ENCODE assay signal across 8 cellular contexts in genomic region chr7:142412551-142413193, GRCh38.
A peak's percentile ranks its signal among the peaks of the same experiment; 100 is the strongest.
DNase-seq lines count a peak whose midpoint lies in the region; ATAC-seq and TF ChIP-seq lines count a peak whose summit lies in the region.

No MANE protein-coding gene starts in this region.

- H3K4me1 ChIP-seq in Caco-2 (no peaks in the 10 kb centered on the region), mammary epithelial cell (ENCODE audit: insufficient read depth, low read length) (peaks cover 17% of the 10 kb centered on the region)

- peak overlapping the region; percentile 82 for H2AFZ ChIP-seq in mammary epithelial cell (ENCODE audit: low read depth, low read length)

- ATAC-seq in GM19025 (IDR thresholded peaks at IDR 0.05; ENCODE audit: low read depth, unreplicated experiment) (peak; percentile 66), HG03097 (IDR thresholded peaks at IDR 0.05; ENCODE audit: low FRiP score, unreplicated experiment) (peak; percentile 60)

- TF ChIP-seq CTCF in Caco-2 (IDR thresholded peaks at IDR 0.05; ENCODE audit: insufficient read depth in 1 of 2, low read depth in 1 of 2, low read length in 1 of 2, severe bottlenecking in 1 of 2, unreplicated experiment in 1 of 2) (peak; percentile 62 to 63), mammary epithelial cell (conservative IDR thresholded peaks at IDR 0.05 in 1 of 2, IDR thresholded peaks at IDR 0.05 in 1 of 2; ENCODE audit: extremely low read depth in 1 of 2, insufficient read depth in 1 of 2, low read depth in 1 of 2, low read length in 2 of 2) (peak; percentile 75 to 89)

- no peak overlapping the region for H3K27ac Mint-ChIP-seq in Caco-2 (ENCODE audit: unreplicated experiment)

- H3K9me3 Mint-ChIP-seq in Caco-2 (ENCODE audit: unreplicated experiment) = no peaks in the 10 kb centered on the region

- dilution Hi-C loops in mammary epithelial cell (cut with HindIII; ENCODE audit: low sequenced_read_pairs) = no loop called here

- H3K36me3 Mint-ChIP-seq in Caco-2 (ENCODE audit: insufficient read depth, unreplicated experiment) = no peaks in the 10 kb centered on the region

- CTCF ChIA-PET in Caco-2 (lab: Charles Lee) (no interaction called here), mammary epithelial cell (lab: Charles Lee; ENCODE audit: low non-redundant PET) (interaction anchor here (0.7 kb wide), 2 partner anchors 24 to 48 kb away, joined by 3 to 4 read pairs; no protein-coding TSS in a partner anchor)

- peak overlapping the region; percentile 31 for H3K9ac ChIP-seq in mammary epithelial cell (ENCODE audit: insufficient read depth, low read length)

- H3K4me3 ChIP-seq in Caco-2 (ENCODE audit: low read depth, low read length) = no peak overlapping the region
- no peak overlapping the region for H3K4me3 ChIP-seq in mammary epithelial cell (replicated peaks in 1 of 3; ENCODE audit: insufficient read depth in 1 of 3, low read depth in 2 of 3, low read length in 3 of 3)

- POLR2A ChIA-PET in Caco-2 (lab: Charles Lee) = no interaction called here

- peaks cover 3% of the 10 kb centered on the region for H3K27me3 Mint-ChIP-seq in Caco-2 (ENCODE audit: insufficient read depth, unreplicated experiment)

- WGBS in mammary epithelial cell (ENCODE audit: low coverage, missing lambda C conversion rate) = 53% methylated on average over 2 of the region's 2 CpGs

- H3K79me2 ChIP-seq in mammary epithelial cell (ENCODE audit: insufficient read depth, low read length) = no peaks in the 10 kb centered on the region

- intact Hi-C loops in Caco-2 (cut with micrococcal nuclease; ENCODE audit: unreplicated experiment) = no loop called here
- intact Hi-C loops in mammary epithelial cell (cut with micrococcal nuclease) = loop anchor here (2.0 kb wide), 1 partner anchor 26 kb away; no protein-coding TSS in a partner anchor

- in situ Hi-C loops in mammary epithelial cell (cut with MboI; ENCODE audit: low sequenced_read_pairs in 2 of 2) = no loop called here

- H3K9me3 ChIP-seq in Caco-2 (no peaks in the 10 kb centered on the region), mammary epithelial cell (replicated peaks; ENCODE audit: insufficient read depth, low read length) (no peaks in the 10 kb centered on the region)

- H3K4me2 ChIP-seq in mammary epithelial cell (ENCODE audit: insufficient read depth, low read depth, low read length) = peak overlapping the region; percentile 41

- H3K27me3 ChIP-seq in Caco-2 (replicated peaks; ENCODE audit: control insufficient read depth, insufficient read depth, low read length) (no peaks in the 10 kb centered on the region), mammary epithelial cell (ENCODE audit: insufficient read depth, low read length) (no peaks in the 10 kb centered on the region)

- H3K4me3 Mint-ChIP-seq in Caco-2 (ENCODE audit: unreplicated experiment) = no peak overlapping the region

- no peaks in the 10 kb centered on the region for H4K20me1 ChIP-seq in mammary epithelial cell (ENCODE audit: insufficient read depth, low read length)

- DNase-seq in Caco-2 (peak in 1 of 2 experiments; percentile 37), RKO (ENCODE audit: low spot score) (peak; percentile 74), mammary epithelial cell (peak; percentile 61), medulla oblongata (ENCODE audit: extremely low spot score) (peak; percentile 52), NCI-H226 (no peak), NCI-H2107 treated with DMSO at 0.1 percent for 48 hours (lab: John Stamatoyannopoulos, UW; ENCODE audit: unreplicated experiment) (no peak)

- H3K36me3 ChIP-seq in Caco-2 (ENCODE audit: control insufficient read depth, insufficient read depth, low read length) (no peaks in the 10 kb centered on the region), mammary epithelial cell (ENCODE audit: insufficient read depth, low read length) (no peaks in the 10 kb centered on the region)

- peak overlapping the region; percentile 71 for H3K27ac ChIP-seq in mammary epithelial cell (ENCODE audit: insufficient read depth, low read depth, low read length)

- BruUV-seq in Caco-2 (replicated peaks; lab: Mats Ljungman, UMichigan) = no TSS peak
- no TSS peak for BruUV-seq in mammary epithelial cell (replicated peaks; lab: Mats Ljungman, UMichigan)

- H3K4me1 Mint-ChIP-seq in Caco-2 (ENCODE audit: low read depth, unreplicated experiment) = no peaks in the 10 kb centered on the region

Comparison
In these comparisons a context has a peak if more than half of its experiments do, and no peak if none do; other contexts are left out.
1. DNase-seq: peak in RKO (single experiment), mammary epithelial cell (single experiment) and medulla oblongata (single experiment); none in NCI-H226 (single experiment) and NCI-H2107 treated with DMSO at 0.1 percent for 48 hours (single experiment).